In the genomic region with DNA sequence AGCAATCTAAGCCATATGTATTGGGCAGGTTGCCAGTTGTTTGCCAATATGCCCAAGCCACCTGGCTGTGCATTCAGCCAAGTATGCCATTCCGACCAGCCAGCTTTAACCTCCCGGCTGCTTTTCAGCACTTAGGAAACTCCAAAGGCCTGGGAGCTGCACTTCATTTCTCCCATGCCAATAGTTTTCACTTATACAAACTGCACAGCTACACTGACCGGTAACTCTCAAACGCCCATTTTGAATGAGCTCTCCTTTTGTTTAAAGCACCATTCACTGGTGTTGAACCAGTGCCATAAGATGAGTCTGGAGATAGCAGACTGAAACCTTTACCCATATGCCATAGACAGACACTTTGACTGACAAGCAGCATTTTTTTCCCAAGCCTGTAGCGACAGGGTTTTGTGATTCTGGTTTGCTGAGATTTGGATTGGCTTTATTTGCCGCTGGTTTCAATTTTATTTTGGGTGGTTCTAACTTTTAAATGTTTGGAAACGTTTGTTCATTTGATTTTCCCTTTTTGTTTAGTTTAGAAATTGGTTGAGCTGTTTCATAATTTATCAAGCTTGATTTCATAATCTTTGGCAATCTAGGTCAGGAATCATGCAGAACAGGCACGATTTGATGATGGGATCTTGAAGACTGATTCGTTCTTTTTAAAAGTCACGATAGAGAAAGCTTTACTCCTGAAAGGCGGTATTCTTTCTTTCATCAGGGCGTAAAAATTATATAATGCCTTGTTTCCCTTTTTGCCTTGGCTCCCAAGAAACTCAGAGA, we compare ENCODE assay signal across 10 cellular contexts.
DNase-seq lines count a peak whose midpoint lies in the region; ATAC-seq and TF ChIP-seq lines count a peak whose summit lies in the region.
"Had no signal": no experiment of that assay in that cellular context is flagged by ENCODE, and none has a peak within 500 bp of the region (broad histone marks: within the 10 kb centered on the region; RNA-seq: fewer than 3 reads in every experiment).

No MANE protein-coding gene starts in this region.

- no peak for TF ChIP-seq CTCF in esophagus muscularis mucosa (IDR thresholded peaks at IDR 0.05)
- no peak for TF ChIP-seq CTCF in gastrocnemius medialis (IDR thresholded peaks at IDR 0.05 in 4 of 5, conservative IDR thresholded peaks at IDR 0.05 in 1 of 5)

- peak; percentile 45 to 61 for ATAC-seq in gastrocnemius medialis
- ATAC-seq in HG03280 (IDR thresholded peaks at IDR 0.05; ENCODE audit: unreplicated experiment): no peak
- ATAC-seq: naive thymus-derived CD4-positive, alpha-beta T cell had no signal

- no peaks in the 10 kb centered on the region for H4K20me1 ChIP-seq in GM23248 (ENCODE audit: insufficient read depth)

- H3K9ac ChIP-seq in GM23248: peak overlapping the region; percentile 27

- peak overlapping the region; percentile 49 for H3K4me3 ChIP-seq in GM23248
- H3K4me3 ChIP-seq in esophagus muscularis mucosa: peak overlapping the region in 3 of 4 donors; percentile 23 to 41 (median 25)
- H3K4me3 ChIP-seq in gastrocnemius medialis: peak overlapping the region; percentile 8 to 39 (median 16)

- 0 out of 2 replicates have a peak, but pooled peaks cover 5% of the 10 kb centered on the region for H3F3A ChIP-seq in GM23248 (ENCODE audit: insufficient read depth)

- H3K27ac ChIP-seq in GM23248 (no peak overlapping the region), esophagus muscularis mucosa (replicated peaks in 1 of 4) (peak overlapping the region; percentile 17 to 67 (median 56)), gastrocnemius medialis (peak overlapping the region; percentile 49 to 64 (median 55))

- H3K27me3 ChIP-seq in GM23248 (replicated peaks; ENCODE audit: insufficient read depth) (no peaks in the 10 kb centered on the region), esophagus muscularis mucosa (no peaks in the 10 kb centered on the region), gastrocnemius medialis (no peaks in the 10 kb centered on the region)

- 7 to 10% methylated on average over 12 of the region's 12 CpGs for WGBS in GM23248 (ENCODE audit: low coverage in 1 of 2, low lambda C conversion rate in 2 of 2, missing lambda C conversion rate in 2 of 2), 2 experiments
- 49% methylated on average over 12 of the region's 12 CpGs for WGBS in esophagus muscularis mucosa

- H3K79me2 ChIP-seq in GM23248 (ENCODE audit: insufficient read depth): no peaks in the 10 kb centered on the region

- intact Hi-C loops in esophagus muscularis mucosa (cut with DNase I): no loop called here
- intact Hi-C loops in gastrocnemius medialis (cut with DNase I; ENCODE audit: low total_unique reads): loop anchor here (2.0 kb wide), 1 partner anchor 36 kb away; no protein-coding TSS in a partner anchor

- peak overlapping the region; percentile 74 for H3K4me2 ChIP-seq in GM23248 (ENCODE audit: unreplicated experiment)

- H3K9me3 ChIP-seq in GM23248 (ENCODE audit: low read depth) (no peaks in the 10 kb centered on the region), esophagus muscularis mucosa (no peaks in the 10 kb centered on the region), gastrocnemius medialis (no peaks in the 10 kb centered on the region)

- H3K36me3 ChIP-seq in GM23248 (ENCODE audit: low read depth) (no peaks in the 10 kb centered on the region), esophagus muscularis mucosa (no peaks in the 10 kb centered on the region), gastrocnemius medialis (no peaks in the 10 kb centered on the region)

- no peak for TF ChIP-seq EP300 in esophagus muscularis mucosa (IDR thresholded peaks at IDR 0.05)

- in situ Hi-C loops in GM23248 (cut with MboI) (no loop called here), gastrocnemius medialis (cut with MboI; ENCODE audit: low sequenced_read_pairs in 4 of 4) (loop anchor here in 1 of 4 donors (25.0 kb wide), 1 partner anchor 165 kb away; no protein-coding TSS in a partner anchor)

- H3K4me1 ChIP-seq in GM23248 (ENCODE audit: insufficient read depth) (peaks cover under 1% of the 10 kb centered on the region; the same call in 1 of the 2 replicates), esophagus muscularis mucosa (peaks cover 18 to 75% (median 72%) of the 10 kb centered on the region in 4 donors), gastrocnemius medialis (peaks cover 36 to 47% of the 10 kb centered on the region in 2 donors)

- H2AFZ ChIP-seq in GM23248: peak overlapping the region; percentile 73

- TF ChIP-seq POLR2A in esophagus muscularis mucosa (IDR thresholded peaks at IDR 0.05; ENCODE audit: low read depth) (no peak), gastrocnemius medialis (IDR thresholded peaks at IDR 0.05) (no peak)

- no peaks in the 10 kb centered on the region for H3K9me2 ChIP-seq in GM23248 (ENCODE audit: insufficient read depth)

- DNase-seq in GM23248 (peak; percentile 48), NCI-H446 treated with DMSO at 0.1 percent for 48 hours (lab: John Stamatoyannopoulos, UW) (peak; percentile 92), esophagus muscularis mucosa (ENCODE audit: extremely low spot score) (no peak), gastrocnemius medialis (peak in 1 of 2 donors; percentile 35), cortex of kidney (lab: John Stamatoyannopoulos, UW) (no peak), medulla oblongata (ENCODE audit: extremely low spot score) (no peak)
- no peak for DNase-seq in stimulated activated naive CD4-positive, alpha-beta T cell treated with Interleukin-2 at 50 U/mL for 16 hours (lab: John Stamatoyannopoulos, UW)
- DNase-seq: EL; naive thymus-derived CD4-positive, alpha-beta T cell had no signal

Comparison
In these comparisons a context has a peak if more than half of its experiments do, and no peak if none do; other contexts are left out.
1. DNase-seq: peak in GM23248 (single experiment) and NCI-H446 treated with DMSO at 0.1 percent for 48 hours (single experiment); none in esophagus muscularis mucosa (single experiment), cortex of kidney (single experiment), stimulated activated naive CD4-positive, alpha-beta T cell treated with Interleukin-2 at 50 U/mL for 16 hours (single experiment) and medulla oblongata (single experiment).
2. Peak in every context shown above with its lines, with median percentiles within 50 percentile points of each other: H3K4me3 ChIP-seq.